25 cellular contexts compared by ENCODE assay signal in genomic region chr2:100923461-100924020, GRCh38.
DNase-seq lines count a peak whose midpoint lies in the region; ATAC-seq and TF ChIP-seq lines count a peak whose summit lies in the region.
"Had no signal": no experiment of that assay in that cellular context is flagged by ENCODE, and none has a peak within 500 bp of the region (broad histone marks: within the 10 kb centered on the region; RNA-seq: fewer than 3 reads in every experiment).

No MANE protein-coding gene starts in this region.

- peaks cover 9% of the 10 kb centered on the region for H3K27me3 Mint-ChIP-seq in CD4-positive, CD25-positive, alpha-beta regulatory T cell
- no peaks in the 10 kb centered on the region for H3K27me3 Mint-ChIP-seq in CD4-positive, alpha-beta T cell
- H3K27me3 Mint-ChIP-seq in naive thymus-derived CD4-positive, alpha-beta T cell: no peaks in the 10 kb centered on the region
- no peaks in the 10 kb centered on the region for H3K27me3 Mint-ChIP-seq in endodermal cell (ENCODE audit: insufficient read depth)
- H3K27me3 Mint-ChIP-seq in activated CD8-positive, alpha-beta T cell treated with anti-CD3 and anti-CD28 coated beads for 36 hours: no peaks in the 10 kb centered on the region

- H3K9ac ChIP-seq in endodermal cell (ENCODE audit: extremely low read depth, low read length, poor library complexity, severe bottlenecking): no peak overlapping the region

- intact Hi-C loops in CD4-positive, alpha-beta T cell (cut with DNase I, micrococcal nuclease): no loop called here
- intact Hi-C loops in naive thymus-derived CD4-positive, alpha-beta T cell (cut with micrococcal nuclease): no loop called here
- intact Hi-C loops in activated CD8-positive, alpha-beta T cell treated with anti-CD3 and anti-CD28 coated beads for 36 hours (cut with micrococcal nuclease): no loop called here

- 85 to 92% methylated on average over 2 to 9 of the region's 9 CpGs for WGBS in endodermal cell (ENCODE audit: insufficient coverage in 1 of 2, insufficient read length in 1 of 2), 2 experiments

- no peak overlapping the region for H3K4me3 Mint-ChIP-seq in CD4-positive, CD25-positive, alpha-beta regulatory T cell
- no peak overlapping the region for H3K4me3 Mint-ChIP-seq in CD4-positive, alpha-beta T cell
- H3K4me3 Mint-ChIP-seq in naive thymus-derived CD4-positive, alpha-beta T cell: no peak overlapping the region
- H3K4me3 Mint-ChIP-seq in endodermal cell: no peak overlapping the region
- H3K4me3 Mint-ChIP-seq in activated CD8-positive, alpha-beta T cell treated with anti-CD3 and anti-CD28 coated beads for 36 hours: no peak overlapping the region
- H3K4me3 Mint-ChIP-seq: brain, H9 had no signal

- H3K36me3 ChIP-seq in CD4-positive, CD25-positive, alpha-beta regulatory T cell (ENCODE audit: control insufficient read depth, insufficient read depth, low read length): no peaks in the 10 kb centered on the region
- no peaks in the 10 kb centered on the region for H3K36me3 ChIP-seq in naive thymus-derived CD4-positive, alpha-beta T cell (ENCODE audit: control insufficient read depth in 2 of 3, insufficient read depth in 3 of 3, low read length in 3 of 3)
- H3K36me3 ChIP-seq in endodermal cell (ENCODE audit: control insufficient read depth, insufficient read depth, low read length) (no peaks in the 10 kb centered on the region), BE2C (no peaks in the 10 kb centered on the region)
- H3K36me3 ChIP-seq: colonic mucosa, MG63, neutrophil had no signal

- peaks cover 4% of the 10 kb centered on the region for H3K27me3 ChIP-seq in CD4-positive, CD25-positive, alpha-beta regulatory T cell (ENCODE audit: control insufficient read depth, insufficient read depth, low read length)
- no peaks in the 10 kb centered on the region for H3K27me3 ChIP-seq in CD4-positive, alpha-beta T cell (ENCODE audit: control insufficient read depth, insufficient read depth, low read length)
- H3K27me3 ChIP-seq in naive thymus-derived CD4-positive, alpha-beta T cell (ENCODE audit: control insufficient read depth in 2 of 2, insufficient read depth in 2 of 2, low read length in 2 of 2): no peaks in the 10 kb centered on the region
- H3K27me3 ChIP-seq in endodermal cell (ENCODE audit: control insufficient read depth, insufficient read depth, low read length, poor library complexity, severe bottlenecking) (no peaks in the 10 kb centered on the region), BE2C (no peaks in the 10 kb centered on the region)
- H3K27me3 ChIP-seq: colonic mucosa, MG63 had no signal

- no peak overlapping the region for H3K27ac ChIP-seq in CD4-positive, CD25-positive, alpha-beta regulatory T cell (ENCODE audit: insufficient read depth, low read length, poor library complexity, severe bottlenecking)
- no peak overlapping the region for H3K27ac ChIP-seq in CD4-positive, alpha-beta T cell (ENCODE audit: low read depth, low read length)
- peak overlapping the region in 1 of 2 donors; percentile 89 for H3K27ac ChIP-seq in coronary artery
- peak overlapping the region; percentile 12 for H3K27ac ChIP-seq in naive thymus-derived CD4-positive, alpha-beta T cell (ENCODE audit: low read depth, low read length)
- no peak overlapping the region for H3K27ac ChIP-seq in endodermal cell (ENCODE audit: low read depth, low read length)
- H3K27ac ChIP-seq: neutrophil, SK-N-MC had no signal

- peaks cover 0 to 12% (median 6%) of the 10 kb centered on the region in 4 donors for H3K4me1 Mint-ChIP-seq in CD4-positive, CD25-positive, alpha-beta regulatory T cell
- H3K4me1 Mint-ChIP-seq in CD4-positive, alpha-beta T cell (ENCODE audit: low read depth): peaks cover 14% of the 10 kb centered on the region
- peaks cover 4 to 18% (median 6%) of the 10 kb centered on the region in 7 donors for H3K4me1 Mint-ChIP-seq in naive thymus-derived CD4-positive, alpha-beta T cell
- no peaks in the 10 kb centered on the region for H3K4me1 Mint-ChIP-seq in endodermal cell
- H3K4me1 Mint-ChIP-seq in activated CD8-positive, alpha-beta T cell treated with anti-CD3 and anti-CD28 coated beads for 36 hours (ENCODE audit: low read depth): peaks cover 3% of the 10 kb centered on the region

- ATAC-seq in CD4-positive, CD25-positive, alpha-beta regulatory T cell (ENCODE audit: low read depth in 2 of 2): no peak
- no peak for ATAC-seq in CD4-positive, alpha-beta T cell (ENCODE audit: poor library complexity)
- no peak for ATAC-seq in naive thymus-derived CD4-positive, alpha-beta T cell
- no peak for ATAC-seq in activated CD8-positive, alpha-beta T cell treated with anti-CD3 and anti-CD28 coated beads for 36 hours

- H3K9me3 ChIP-seq in CD4-positive, CD25-positive, alpha-beta regulatory T cell (ENCODE audit: control insufficient read depth in 2 of 2, low read length in 2 of 2): no peaks in the 10 kb centered on the region
- H3K9me3 ChIP-seq in CD4-positive, alpha-beta T cell (ENCODE audit: control insufficient read depth, low read length): no peaks in the 10 kb centered on the region
- H3K9me3 ChIP-seq in naive thymus-derived CD4-positive, alpha-beta T cell (ENCODE audit: control insufficient read depth in 2 of 3, low read length in 3 of 3): no peaks in the 10 kb centered on the region
- H3K9me3 ChIP-seq in endodermal cell (ENCODE audit: control insufficient read depth, low read length) (no peaks in the 10 kb centered on the region), BE2C (no peaks in the 10 kb centered on the region)
- H3K9me3 ChIP-seq: colonic mucosa, MG63, neutrophil had no signal

- TF ChIP-seq CTCF in CD4-positive, alpha-beta T cell (IDR thresholded peaks at IDR 0.05): no peak
- TF ChIP-seq CTCF in coronary artery (IDR thresholded peaks at IDR 0.05) (no peak), endodermal cell (conservative IDR thresholded peaks at IDR 0.05) (no peak), BE2C (IDR thresholded peaks at IDR 0.05; ENCODE audit: low read depth, low read length) (no peak)
- TF ChIP-seq CTCF in activated CD8-positive, alpha-beta T cell treated with anti-CD3 and anti-CD28 coated beads for 36 hours (IDR thresholded peaks at IDR 0.05): no peak

- POLR2A ChIA-PET in CD4-positive, alpha-beta T cell (lab: Charles Lee): interaction anchor here (0.7 kb wide), 1 partner anchor 78 kb away, joined by 3 read pairs; the partner anchor contains the start of gene RPL31
- POLR2A ChIA-PET in naive thymus-derived CD4-positive, alpha-beta T cell (lab: Charles Lee): interaction anchor here (1.3 kb wide), 1 partner anchor 18 kb away, joined by 4 read pairs; no protein-coding TSS in a partner anchor
- POLR2A ChIA-PET in activated CD8-positive, alpha-beta T cell treated with anti-CD3 and anti-CD28 coated beads for 36 hours (lab: Charles Lee): no interaction called here

- H3K9me3 Mint-ChIP-seq in CD4-positive, CD25-positive, alpha-beta regulatory T cell: peaks cover 0 to 2% (median 0%) of the 10 kb centered on the region in 7 donors
- H3K9me3 Mint-ChIP-seq in CD4-positive, alpha-beta T cell: no peaks in the 10 kb centered on the region
- no peaks in the 10 kb centered on the region for H3K9me3 Mint-ChIP-seq in naive thymus-derived CD4-positive, alpha-beta T cell
- no peaks in the 10 kb centered on the region for H3K9me3 Mint-ChIP-seq in endodermal cell
- no peaks in the 10 kb centered on the region for H3K9me3 Mint-ChIP-seq in activated CD8-positive, alpha-beta T cell treated with anti-CD3 and anti-CD28 coated beads for 36 hours
- H3K9me3 Mint-ChIP-seq: activated T-cell treated with anti-CD3 and anti-CD28 coated beads, Interleukin-2, amount 50 U/mL, for 72 hours; H9 had no signal

- no peaks in the 10 kb centered on the region for H3K36me3 Mint-ChIP-seq in CD4-positive, CD25-positive, alpha-beta regulatory T cell
- H3K36me3 Mint-ChIP-seq in CD4-positive, alpha-beta T cell (ENCODE audit: low read depth): no peaks in the 10 kb centered on the region
- H3K36me3 Mint-ChIP-seq in naive thymus-derived CD4-positive, alpha-beta T cell: peaks cover 0 to 26% (median 6%) of the 10 kb centered on the region in 5 donors
- no peaks in the 10 kb centered on the region for H3K36me3 Mint-ChIP-seq in endodermal cell (ENCODE audit: low read depth)
- H3K36me3 Mint-ChIP-seq in activated CD8-positive, alpha-beta T cell treated with anti-CD3 and anti-CD28 coated beads for 36 hours (ENCODE audit: low read depth): peaks cover 5% of the 10 kb centered on the region

- peak overlapping the region; percentile 50 to 93 (median 86) for H3K27ac Mint-ChIP-seq in CD4-positive, CD25-positive, alpha-beta regulatory T cell
- H3K27ac Mint-ChIP-seq in CD4-positive, alpha-beta T cell: peak overlapping the region; percentile 82
- H3K27ac Mint-ChIP-seq in naive thymus-derived CD4-positive, alpha-beta T cell: peak overlapping the region in 7 of 9 donors; percentile 79 to 91 (median 89)
- no peak overlapping the region for H3K27ac Mint-ChIP-seq in endodermal cell
- no peak overlapping the region for H3K27ac Mint-ChIP-seq in activated CD8-positive, alpha-beta T cell treated with anti-CD3 and anti-CD28 coated beads for 36 hours
- H3K27ac Mint-ChIP-seq: H9 had no signal

- peaks cover 5% of the 10 kb centered on the region for H3K4me1 ChIP-seq in CD4-positive, CD25-positive, alpha-beta regulatory T cell (ENCODE audit: control insufficient read depth, insufficient read depth, low read length, poor library complexity, severe bottlenecking)
- no peaks in the 10 kb centered on the region for H3K4me1 ChIP-seq in naive thymus-derived CD4-positive, alpha-beta T cell (ENCODE audit: control insufficient read depth in 2 of 2, insufficient read depth in 2 of 2, low read length in 2 of 2)
- no peaks in the 10 kb centered on the region for H3K4me1 ChIP-seq in endodermal cell (ENCODE audit: control insufficient read depth, insufficient read depth, low read length)
- no peaks in the 10 kb centered on the region for H3K4me1 ChIP-seq in BE2C
- H3K4me1 ChIP-seq: colonic mucosa had no signal

- CTCF ChIA-PET in CD4-positive, alpha-beta T cell (lab: Charles Lee): interaction anchor here (1.3 kb wide), 1 partner anchor 313 kb away, joined by 3 read pairs; no protein-coding TSS in a partner anchor
- CTCF ChIA-PET in naive thymus-derived CD4-positive, alpha-beta T cell (lab: Charles Lee): no interaction called here
- CTCF ChIA-PET in activated CD8-positive, alpha-beta T cell treated with anti-CD3 and anti-CD28 coated beads for 36 hours (lab: Charles Lee): no interaction called here

- no peak for DNase-seq in CD4-positive, CD25-positive, alpha-beta regulatory T cell
- DNase-seq in CD4-positive, alpha-beta T cell: no peak
- peak; percentile 61 for DNase-seq in coronary artery (ENCODE audit: low spot score)
- DNase-seq in naive thymus-derived CD4-positive, alpha-beta T cell: no peak
- DNase-seq in endodermal cell: no peak
- DNase-seq in NOMO-1 treated with dmso at 0.1 percent for 144 hours (lab: John Stamatoyannopoulos, UW; ENCODE audit: unreplicated experiment): no peak
- no peak for DNase-seq in BE2C
- DNase-seq in activated CD8-positive, alpha-beta T cell treated with anti-CD3 and anti-CD28 coated beads for 36 hours: no peak
- DNase-seq: activated T-cell treated with anti-CD3 and anti-CD28 coated beads, Interleukin-2, amount 50 U/mL, for 72 hours; colonic mucosa; DMS53; GDM1; H9; MG63; NCI-H1417 treated with DMSO at 0.1 percent for 48 hours; NCI-H2107; NCI-H510A; NK-92 treated with Interleukin-12 subunit alpha and Interleukin-12 subunit beta, amount 100 ng/mL, for 24 hours; stimulated activated CD4-positive, alpha-beta T cell treated with anti-CD3 and anti-CD28 coated beads, Interleukin-4, amount 100 ng/mL, for 24 hours; stimulated activated naive CD4-positive, alpha-beta T cell treated with Interleukin-2 at 50 U/mL for 16 hours; T-helper 9 cell; trophoblast cell had no signal

- no peak overlapping the region for H3K4me3 ChIP-seq in CD4-positive, CD25-positive, alpha-beta regulatory T cell (ENCODE audit: low read depth, low read length)
- H3K4me3 ChIP-seq in coronary artery (no peak overlapping the region), endodermal cell (ENCODE audit: low read length) (no peak overlapping the region), BE2C (ENCODE audit: low read depth, low read length) (no peak overlapping the region)
- no peak overlapping the region for H3K4me3 ChIP-seq in naive thymus-derived CD4-positive, alpha-beta T cell (ENCODE audit: low read length)
- H3K4me3 ChIP-seq: MG63, SK-N-MC had no signal

Comparison
In these comparisons a context has a peak if more than half of its experiments do, and no peak if none do; other contexts are left out.
1. H3K27ac Mint-ChIP-seq: peak in CD4-positive, CD25-positive, alpha-beta regulatory T cell (3 of 3), CD4-positive, alpha-beta T cell (single experiment) and naive thymus-derived CD4-positive, alpha-beta T cell (7 of 9); none in endodermal cell (single experiment) and activated CD8-positive, alpha-beta T cell treated with anti-CD3 and anti-CD28 coated beads for 36 hours (single experiment).